ENCODE assay signal across 15 cellular contexts in the genomic region with DNA sequence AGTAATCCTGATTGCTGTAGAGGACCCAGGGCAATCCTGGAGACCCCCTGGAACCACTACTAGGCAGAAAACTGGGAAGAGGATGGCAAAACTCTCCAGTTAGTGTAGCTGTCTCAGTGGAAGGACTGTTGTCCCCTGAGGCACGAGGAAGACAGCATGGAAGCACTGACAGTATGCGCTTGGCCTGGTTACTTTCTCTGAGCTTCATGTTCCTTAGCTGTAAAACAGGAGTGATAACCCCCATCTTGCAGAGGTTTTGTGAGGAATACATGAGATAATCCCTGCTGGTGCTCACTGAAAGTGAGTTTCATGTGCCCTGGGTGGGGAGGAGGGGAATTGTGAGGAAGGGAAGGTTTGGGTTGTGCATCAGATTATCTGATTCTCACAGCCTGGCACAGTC. TPM values are rescaled to one million over a fixed set of nuclear protein-coding genes. Genes with fewer than 3 reads are reported as not detected.
DNase-seq lines count a peak whose midpoint lies in the region; ATAC-seq and TF ChIP-seq lines count a peak whose summit lies in the region.
"Had no signal": no experiment of that assay in that cellular context is flagged by ENCODE, and none has a peak within 500 bp of the region (broad histone marks: within the 10 kb centered on the region; RNA-seq: fewer than 3 reads in every experiment).

No MANE protein-coding gene starts in this region.

- H3K27ac Mint-ChIP-seq in MCF 10A (ENCODE audit: low read depth, unreplicated experiment) = peak overlapping the region; percentile 32
- peak overlapping the region; percentile 94 for H3K27ac Mint-ChIP-seq in activated naive CD8-positive, alpha-beta T cell treated with anti-CD3 and anti-CD28 coated beads for 36 hours

- H3K27me3 ChIP-seq in breast epithelium (peaks cover 0 to 12% of the 10 kb centered on the region in 2 donors), foreskin keratinocyte (no peaks in the 10 kb centered on the region), uterus (no peaks in the 10 kb centered on the region)

- no TSS peak for BruUV-seq in MCF 10A (replicated peaks; lab: Mats Ljungman, UMichigan)

- POLR2A ChIA-PET in MCF 10A (lab: Yijun Ruan, JAX) (interaction anchor here (0.9 to 6.0 kb wide), 5 partner anchors 8 to 92 kb away, joined by 3 to 107 read pairs (median 68); no protein-coding TSS in a partner anchor), GM10248 (lab: Yijun Ruan, JAX) (interaction anchor here (0.5 kb wide), 1 partner anchor 174 kb away, joined by 5 read pairs; no protein-coding TSS in a partner anchor)

- intact Hi-C loops in MCF 10A (cut with micrococcal nuclease) = no loop called here
- intact Hi-C loops in breast epithelium (cut with DNase I; ENCODE audit: low total_unique reads) = no loop called here
- intact Hi-C loops in uterus (cut with DNase I; ENCODE audit: low total_unique reads) = no loop called here

- H3K27ac ChIP-seq in breast epithelium (peak overlapping the region in 1 of 2 donors; percentile 21), foreskin keratinocyte (peak overlapping the region; percentile 89), uterus (peak overlapping the region; percentile 95 to 97)
- H3K27ac ChIP-seq: pancreas had no signal

- no peaks in the 10 kb centered on the region for H3K9me3 Mint-ChIP-seq in MCF 10A (ENCODE audit: unreplicated experiment)
- H3K9me3 Mint-ChIP-seq in activated naive CD8-positive, alpha-beta T cell treated with anti-CD3 and anti-CD28 coated beads for 36 hours = no peaks in the 10 kb centered on the region

- TF ChIP-seq POLR2A in breast epithelium (IDR thresholded peaks at IDR 0.05) (no peak), uterus (IDR thresholded peaks at IDR 0.05) (no peak)

- ATAC-seq in foreskin keratinocyte (no peak), HG02884 (IDR thresholded peaks at IDR 0.05; ENCODE audit: unreplicated experiment) (no peak)
- ATAC-seq: pancreas had no signal

- peaks cover 7% of the 10 kb centered on the region for H3K36me3 Mint-ChIP-seq in MCF 10A (ENCODE audit: insufficient read depth, unreplicated experiment)
- peaks cover 23% of the 10 kb centered on the region for H3K36me3 Mint-ChIP-seq in activated naive CD8-positive, alpha-beta T cell treated with anti-CD3 and anti-CD28 coated beads for 36 hours

- H3K4me3 Mint-ChIP-seq in MCF 10A (ENCODE audit: unreplicated experiment) = peak overlapping the region; percentile 88
- peak overlapping the region; percentile 97 for H3K4me3 Mint-ChIP-seq in activated naive CD8-positive, alpha-beta T cell treated with anti-CD3 and anti-CD28 coated beads for 36 hours

- CTCF ChIA-PET in MCF 10A (lab: Yijun Ruan, JAX) (interaction anchor here (0.6 to 1.9 kb wide), 3 partner anchors 30 to 724 kb away, joined by 3 to 9 read pairs (median 4); no protein-coding TSS in a partner anchor), GM10248 (lab: Yijun Ruan, JAX) (interaction anchor here (0.7 to 8.9 kb wide), 5 partner anchors 25 to 98 kb away, joined by 3 to 70 read pairs (median 4); no protein-coding TSS in a partner anchor)

- H3K4me3 ChIP-seq in breast epithelium (peak overlapping the region in 1 of 3 donors; percentile 87), uterus (no peak overlapping the region)
- H3K4me3 ChIP-seq: pancreas had no signal

- H3K4me1 Mint-ChIP-seq in MCF 10A (ENCODE audit: insufficient read depth, unreplicated experiment) = peaks cover 59% of the 10 kb centered on the region
- peaks cover 76% of the 10 kb centered on the region for H3K4me1 Mint-ChIP-seq in activated naive CD8-positive, alpha-beta T cell treated with anti-CD3 and anti-CD28 coated beads for 36 hours

- H3K4me1 ChIP-seq in breast epithelium (no peaks in the 10 kb centered on the region), foreskin keratinocyte (peaks cover 51% of the 10 kb centered on the region), uterus (peaks cover 1 to 13% of the 10 kb centered on the region in 2 donors)

- DNase-seq in MCF 10A (ENCODE audit: unreplicated experiment) (no peak), breast epithelium (ENCODE audit: low spot score in 2 of 2) (no peak), foreskin keratinocyte (peak in 1 of 2 donors; percentile 18), uterus (no peak), GM10248 (ENCODE audit: extremely low spot score) (no peak), ecto neural progenitor cell (ENCODE audit: low spot score) (no peak)
- DNase-seq in activated naive CD8-positive, alpha-beta T cell treated with anti-CD3 and anti-CD28 coated beads for 36 hours = no peak
- DNase-seq: activated CD4-positive, CD25-positive, alpha-beta regulatory T cell; activated naive CD4-positive, alpha-beta T cell; cortex of kidney; NCI-H1436 treated with DMSO at 0.1 percent for 48 hours; NCI-H748 treated with DMSO at 0.1 percent for 48 hours; pancreas; SIG-M5 had no signal

- H3K36me3 ChIP-seq in breast epithelium (no peaks in the 10 kb centered on the region), uterus (no peaks in the 10 kb centered on the region)
- H3K36me3 ChIP-seq: pancreas had no signal

- no peaks in the 10 kb centered on the region for H3K27me3 Mint-ChIP-seq in MCF 10A (ENCODE audit: insufficient read depth, unreplicated experiment)
- no peaks in the 10 kb centered on the region for H3K27me3 Mint-ChIP-seq in activated naive CD8-positive, alpha-beta T cell treated with anti-CD3 and anti-CD28 coated beads for 36 hours

- TF ChIP-seq CTCF in MCF 10A (IDR thresholded peaks at IDR 0.05; ENCODE audit: unreplicated experiment) (no peak), breast epithelium (IDR thresholded peaks at IDR 0.05) (no peak), foreskin keratinocyte (conservative IDR thresholded peaks at IDR 0.05) (no peak), uterus (IDR thresholded peaks at IDR 0.05) (no peak), GM10248 (IDR thresholded peaks at IDR 0.05; ENCODE audit: control extremely low read depth, extremely low read depth, low read depth, missing control alignments) (no peak)

- H3K9me3 ChIP-seq in breast epithelium (no peaks in the 10 kb centered on the region), uterus (no peaks in the 10 kb centered on the region)
- H3K9me3 ChIP-seq: pancreas had no signal

RNA-seq across cellular contexts. Expression of a gene that starts 3.2 kb away (rescaled TPM):
- total RNA-seq in MCF 10A (2022) = 112 and 121 TPM in 2 replicates
- 10 to 100 TPM; 10.1 to 26.5 (median 11.4) TPM for total RNA-seq in breast epithelium
- 1 to 10 TPM; 8.4 to 9.9 TPM for total RNA-seq in activated naive CD8-positive, alpha-beta T cell treated with anti-CD3 and anti-CD28 coated beads for 36 hours
- 297 and 365 TPM in 2 replicates for total RNA-seq in foreskin keratinocyte
- polyA plus RNA-seq in foreskin keratinocyte = 140 and 147 TPM in 2 replicates
- 100 to 1,000 TPM in 1 of 4 donors, 10 to 100 TPM in 3; 23.5 to 136 (median 65.4) TPM for total RNA-seq in uterus
